In genomic region chr1:6461237-6461530, GRCh38 we compare ENCODE assay signal across 1 cellular context.
TF ChIP-seq lines count a peak whose summit lies in the region.

No MANE protein-coding gene starts in this region.

TF ChIP-seq in endothelial cell of umbilical vein, 7 proteins besides CTCF, POLR2A, EP300 and RAD21:
- TF ChIP-seq FOS (IDR thresholded peaks at IDR 0.05; ENCODE audit: borderline replicate concordance, insufficient read depth, low read length) (no peak), EZH2 (IDR thresholded peaks at IDR 0.05; ENCODE audit: borderline replicate concordance, low read depth, low read length, severe bottlenecking) (no peak), JUN (IDR thresholded peaks at IDR 0.05; ENCODE audit: borderline replicate concordance, insufficient read depth, insufficient read length, low read depth) (no peak), MAX (IDR thresholded peaks at IDR 0.05; ENCODE audit: insufficient read depth, insufficient read length) (no peak), GATA2 (IDR thresholded peaks at IDR 0.05; ENCODE audit: insufficient read depth, insufficient read length, low read depth, low read length) (no peak), POLR2AphosphoS5 (IDR thresholded peaks at IDR 0.05; ENCODE audit: insufficient read depth, low read depth, low read length) (no peak), MYC (IDR thresholded peaks at IDR 0.05; ENCODE audit: low read depth, low read length) (no peak)
